ENCODE assay signal across 9 cellular contexts in the genomic region with DNA sequence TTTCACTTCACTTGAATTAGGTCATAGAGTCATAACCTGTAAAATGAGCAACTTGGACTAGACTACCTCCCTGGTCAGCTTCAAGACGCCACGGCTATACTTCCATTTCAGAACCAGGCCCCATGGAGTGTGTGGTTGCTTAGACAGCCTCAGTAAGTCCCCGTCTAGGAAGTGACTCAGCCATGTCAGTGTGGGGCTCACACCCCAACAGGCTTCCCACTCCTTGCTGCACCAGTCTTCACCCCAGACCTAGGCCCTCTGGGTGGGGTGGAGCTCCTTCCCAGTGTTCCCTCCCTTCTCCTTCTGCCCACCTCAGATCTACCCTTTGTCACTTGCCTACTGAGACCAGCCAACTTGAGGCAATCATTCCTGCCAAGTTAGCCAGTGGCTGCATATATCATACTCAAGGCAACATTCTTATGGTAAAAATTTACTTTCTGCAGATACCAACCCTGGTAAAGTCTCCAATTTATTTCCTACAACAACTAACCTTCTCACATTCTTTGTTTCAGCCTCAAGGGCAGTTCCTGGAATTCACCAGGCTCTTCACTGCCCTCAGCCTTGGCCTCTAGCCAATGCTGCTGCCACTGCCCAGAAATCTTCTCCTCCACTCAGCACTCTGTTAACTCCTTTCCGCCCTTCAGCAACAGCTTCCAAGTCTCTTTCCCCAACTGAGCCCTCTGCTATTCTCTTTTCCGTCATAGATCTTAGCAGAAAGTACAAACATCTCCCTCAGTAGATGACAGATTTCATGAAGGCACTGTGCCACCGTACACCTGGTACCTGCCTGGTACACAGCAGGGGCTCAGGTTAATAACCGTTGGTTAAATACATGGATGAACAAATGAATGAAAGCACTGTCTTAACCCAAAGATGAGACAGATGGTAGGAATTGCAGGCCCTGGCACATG. TPM values are rescaled to one million over a fixed set of nuclear protein-coding genes. Genes with fewer than 3 reads are reported as not detected.
DNase-seq lines count a peak whose midpoint lies in the region; ATAC-seq, FAIRE-seq and TF ChIP-seq lines count a peak whose summit lies in the region.
"Had no signal": no experiment of that assay in that cellular context is flagged by ENCODE, and none has a peak within 500 bp of the region (broad histone marks: within the 10 kb centered on the region; RNA-seq: fewer than 3 reads in every experiment).

No MANE protein-coding gene starts in this region.

- H3K4me1 ChIP-seq in naive thymus-derived CD4-positive, alpha-beta T cell (ENCODE audit: control insufficient read depth in 2 of 2, insufficient read depth in 2 of 2, low read length in 2 of 2), result peaks cover 0 to 10% of the 10 kb centered on the region in 2 donors

- peaks cover 4 to 5% of the 10 kb centered on the region in 2 donors for H3K36me3 Mint-ChIP-seq in CD14-positive monocyte
- H3K36me3 Mint-ChIP-seq in naive thymus-derived CD4-positive, alpha-beta T cell, result peaks cover 0 to 3% (median 0%) of the 10 kb centered on the region in 5 donors
- peaks cover 7 to 15% (median 12%) of the 10 kb centered on the region in 3 donors for H3K36me3 Mint-ChIP-seq in immature natural killer cell

- ATAC-seq in naive thymus-derived CD4-positive, alpha-beta T cell, result peak; percentile 73
- ATAC-seq in GM21717 (IDR thresholded peaks at IDR 0.05; ENCODE audit: unreplicated experiment), result no peak
- ATAC-seq in HG03280 (IDR thresholded peaks at IDR 0.05; ENCODE audit: unreplicated experiment), result no peak

- FAIRE-seq in bronchial epithelial cell (lab: Jason Lieb, UNC), result no peak

- H3K27ac Mint-ChIP-seq in CD14-positive monocyte, result peak overlapping the region in 5 of 7 donors; percentile 6 to 81 (median 78)
- peak overlapping the region in 3 of 9 donors; percentile 5 to 76 (median 37) for H3K27ac Mint-ChIP-seq in naive thymus-derived CD4-positive, alpha-beta T cell
- H3K27ac Mint-ChIP-seq in immature natural killer cell, result peak overlapping the region in 1 of 6 donors; percentile 62

- H3K4me1 Mint-ChIP-seq in CD14-positive monocyte, result peaks cover 51% of the 10 kb centered on the region
- H3K4me1 Mint-ChIP-seq in naive thymus-derived CD4-positive, alpha-beta T cell, result peaks cover 12 to 40% (median 26%) of the 10 kb centered on the region in 7 donors
- H3K4me1 Mint-ChIP-seq in immature natural killer cell, result peaks cover 18 to 28% of the 10 kb centered on the region in 2 donors

- peak overlapping the region in 1 of 2 donors; percentile 33 for H3K4me3 Mint-ChIP-seq in CD14-positive monocyte
- H3K4me3 Mint-ChIP-seq in naive thymus-derived CD4-positive, alpha-beta T cell, result no peak overlapping the region
- no peak overlapping the region for H3K4me3 Mint-ChIP-seq in immature natural killer cell

- TF ChIP-seq CTCF in CD14-positive monocyte (IDR thresholded peaks at IDR 0.05) (no peak), bronchial epithelial cell (IDR thresholded peaks at IDR 0.05; ENCODE audit: insufficient read depth, low read length, severe bottlenecking) (no peak)

- intact Hi-C loops in CD14-positive monocyte (cut with micrococcal nuclease), result no loop called here
- intact Hi-C loops in naive thymus-derived CD4-positive, alpha-beta T cell (cut with micrococcal nuclease), result no loop called here

- H3K9me3 ChIP-seq in naive thymus-derived CD4-positive, alpha-beta T cell (ENCODE audit: control insufficient read depth in 2 of 3, low read length in 3 of 3), result no peaks in the 10 kb centered on the region

- CTCF ChIA-PET in naive thymus-derived CD4-positive, alpha-beta T cell (lab: Charles Lee), result no interaction called here

- H3K27me3 Mint-ChIP-seq in CD14-positive monocyte (ENCODE audit: low read depth in 3 of 3) (no peaks in the 10 kb centered on the region), immature natural killer cell (ENCODE audit: low read depth in 3 of 3) (peaks cover 0 to 3% (median 2%) of the 10 kb centered on the region in 3 donors)
- H3K27me3 Mint-ChIP-seq in naive thymus-derived CD4-positive, alpha-beta T cell, result no peaks in the 10 kb centered on the region

- no peak overlapping the region for H3K27ac ChIP-seq in naive thymus-derived CD4-positive, alpha-beta T cell (ENCODE audit: low read depth, low read length)
- H3K27ac ChIP-seq: SK-N-MC had no signal

- DNase-seq in CD14-positive monocyte (ENCODE audit: low spot score) (peak; percentile 70), NCI-H146 (lab: John Stamatoyannopoulos, UW) (peak; percentile 35), bronchial epithelial cell (ENCODE audit: low read depth) (peak; percentile 44), NAMALWA (ENCODE audit: low spot score) (no peak), immature natural killer cell (no peak)
- no peak for DNase-seq in naive thymus-derived CD4-positive, alpha-beta T cell

- POLR2A ChIA-PET in naive thymus-derived CD4-positive, alpha-beta T cell (lab: Charles Lee), result interaction anchor here (0.6 kb wide), 1 partner anchor 338 kb away, joined by 4 read pairs; no protein-coding TSS in a partner anchor

- H3K27me3 ChIP-seq in bronchial epithelial cell (ENCODE audit: control insufficient read depth, insufficient read depth, low read length), result no peaks in the 10 kb centered on the region
- H3K27me3 ChIP-seq in naive thymus-derived CD4-positive, alpha-beta T cell (ENCODE audit: control insufficient read depth in 2 of 2, insufficient read depth in 2 of 2, low read length in 2 of 2), result no peaks in the 10 kb centered on the region

- H3K9me3 Mint-ChIP-seq in CD14-positive monocyte, result peaks cover 0 to 5% (median 0%) of the 10 kb centered on the region in 7 donors
- peaks cover 0 to 2% (median 0%) of the 10 kb centered on the region in 11 donors for H3K9me3 Mint-ChIP-seq in naive thymus-derived CD4-positive, alpha-beta T cell
- no peaks in the 10 kb centered on the region for H3K9me3 Mint-ChIP-seq in immature natural killer cell

- H3K4me3 ChIP-seq in bronchial epithelial cell (ENCODE audit: low read depth, low read length), result no peak overlapping the region
- no peak overlapping the region for H3K4me3 ChIP-seq in naive thymus-derived CD4-positive, alpha-beta T cell (ENCODE audit: low read length)
- H3K4me3 ChIP-seq: SK-N-MC had no signal

- H3K36me3 ChIP-seq in bronchial epithelial cell (ENCODE audit: control insufficient read depth, insufficient read depth, low read length), result no peaks in the 10 kb centered on the region
- H3K36me3 ChIP-seq in naive thymus-derived CD4-positive, alpha-beta T cell (ENCODE audit: control insufficient read depth in 2 of 3, insufficient read depth in 3 of 3, low read length in 3 of 3), result no peaks in the 10 kb centered on the region

RNA-seq across cellular contexts. Expression of a gene that starts 31.3 kb away (rescaled TPM):
- polyA plus RNA-seq in CD14-positive monocyte, result 1 to 10 TPM; 1.9 to 5.7 TPM
- 18.4 and 23.4 TPM in 2 replicates for total RNA-seq in bronchial epithelial cell
- total RNA-seq in naive thymus-derived CD4-positive, alpha-beta T cell, result 10 to 100 TPM; 13.7 to 28.0 (median 24.4) TPM
- polyA plus RNA-seq in naive thymus-derived CD4-positive, alpha-beta T cell, result under 1 TPM; 0.69 to 0.98 TPM
- 1 to 10 TPM; 1.9 to 3.7 (median 3.1) TPM for polyA plus RNA-seq in immature natural killer cell

Comparison
In these comparisons a context has a peak if more than half of its experiments do, and no peak if none do; other contexts are left out.
1. DNase-seq: peak in CD14-positive monocyte (single experiment), NCI-H146 (single experiment) and bronchial epithelial cell (single experiment); none in naive thymus-derived CD4-positive, alpha-beta T cell (0 of 9), NAMALWA (single experiment) and immature natural killer cell (0 of 3).